23 cellular contexts compared by ENCODE assay signal in genomic region chr4:123144626-123145025, GRCh38.
"Had no signal": no experiment of that assay in that cellular context is flagged by ENCODE, and none has a peak within 500 bp of the region (broad histone marks: within the 10 kb centered on the region; RNA-seq: fewer than 3 reads in every experiment).

No MANE protein-coding gene starts in this region.

- H3K9ac ChIP-seq: SK-N-SH had no signal

- H3K9me2 ChIP-seq: SK-N-SH had no signal

- ATAC-seq: Panc1, PC-3 had no signal

- H3K36me3 ChIP-seq: MG63 had no signal

- H3K27ac ChIP-seq: RWPE1 had no signal

- H3K9me3 ChIP-seq: MG63, SK-N-SH had no signal

- DNase-seq: KBM-7, MG63, NCI-H1092, NCI-H1105 treated with DMSO at 0.1 percent for 48 hours, NCI-H1417 treated with DMSO at 0.1 percent for 48 hours, NCI-H146, NCI-H1694 treated with DMSO at 0.1 percent for 48 hours, NCI-H1930, NCI-H2081, NCI-H2107, NCI-H2171, NCI-H226, NCI-H446, NCI-H510A, NCI-H524 treated with DMSO at 0.1 percent for 48 hours, NCI-H69, NCI-H774, PC-3, SHP77, SK-N-SH, SW 1271 had no signal

- H3K4me3 ChIP-seq: MG63 had no signal

- H3K27me3 ChIP-seq: MG63 had no signal

- H3K4me2 ChIP-seq: SK-N-SH had no signal
